Comparison of ENCODE assay signal across 8 cellular contexts in genomic region chr11:47400813-47401279, GRCh38. TPM values are rescaled to one million over a fixed set of nuclear protein-coding genes. Genes with fewer than 3 reads are reported as not detected.
DNase-seq lines count a peak whose midpoint lies in the region; ATAC-seq, FAIRE-seq and TF ChIP-seq lines count a peak whose summit lies in the region.

No MANE protein-coding gene starts in this region.

- no peak for FAIRE-seq in frontal cortex (lab: Jason Lieb, UNC)

- ATAC-seq in GM18520 (IDR thresholded peaks at IDR 0.05; ENCODE audit: unreplicated experiment): peak; percentile 80
- ATAC-seq in HG02610 (IDR thresholded peaks at IDR 0.05; ENCODE audit: unreplicated experiment): peak; percentile 69
- peak; percentile 44 for ATAC-seq in foreskin keratinocyte

- H3K36me3 ChIP-seq in skeletal muscle satellite cell (ENCODE audit: insufficient read depth, low read length): no peaks in the 10 kb centered on the region

- peak overlapping the region; percentile 44 for H3K4me2 ChIP-seq in skeletal muscle satellite cell (ENCODE audit: low read length)

- no peak overlapping the region for H3K27ac ChIP-seq in foreskin keratinocyte

- H3K27me3 ChIP-seq in foreskin keratinocyte (no peaks in the 10 kb centered on the region), skeletal muscle satellite cell (ENCODE audit: control insufficient read depth, insufficient read depth, low read length) (no peaks in the 10 kb centered on the region)

- no peak for TF ChIP-seq CTCF in foreskin keratinocyte (conservative IDR thresholded peaks at IDR 0.05)

- H3K9ac ChIP-seq in skeletal muscle satellite cell (ENCODE audit: low read depth, low read length): no peak overlapping the region

- H3K4me1 ChIP-seq in foreskin keratinocyte (peaks cover 5% of the 10 kb centered on the region), skeletal muscle satellite cell (ENCODE audit: control insufficient read depth, insufficient read depth, low read length) (peaks cover 8% of the 10 kb centered on the region)

- no peak overlapping the region for H3K4me3 ChIP-seq in skeletal muscle satellite cell (ENCODE audit: low read length)

- no peaks in the 10 kb centered on the region for H3K9me3 ChIP-seq in skeletal muscle satellite cell (replicated peaks; ENCODE audit: low read length)

- DNase-seq in foreskin keratinocyte (peak in 1 of 2 donors; percentile 55), NCI-H82 (lab: John Stamatoyannopoulos, UW) (no peak), hypothalamus (lab: John Stamatoyannopoulos, UW) (no peak), frontal cortex (ENCODE audit: low spot score in 2 of 2) (no peak)

TF ChIP-seq in PFSK-1, 5 proteins besides CTCF, POLR2A, EP300 and RAD21:
- TF ChIP-seq REST (IDR thresholded peaks at IDR 0.05; ENCODE audit: insufficient read depth in 1 of 2, low read depth in 2 of 2, low read length in 2 of 2) (peak; percentile 56 to 70; a peak in 2 of 4 replicates), POLR2AphosphoS5 (IDR thresholded peaks at IDR 0.05; ENCODE audit: low read depth, low read length) (no peak)

RNA-seq across cellular contexts. Expression of gene SLC39A13, which starts 7.5 kb away (rescaled TPM):
- polyA plus RNA-seq in PFSK-1 (2012; ENCODE audit: insufficient read length, low read depth): 50.2 TPM
- 48.2 and 58.1 TPM in 2 replicates for total RNA-seq in foreskin keratinocyte
- 64.6 and 70.8 TPM in 2 replicates for polyA plus RNA-seq in foreskin keratinocyte
- 54.8 and 58.1 TPM in 2 replicates for total RNA-seq in skeletal muscle satellite cell (2012; rRNA removed)
- 8.6 TPM for total RNA-seq in frontal cortex

RNA-seq across cellular contexts. Expression of gene SPI1, which starts 22.5 kb away (rescaled TPM):
- not detected for polyA plus RNA-seq in PFSK-1 (2012; ENCODE audit: insufficient read length, low read depth)
- total RNA-seq in foreskin keratinocyte (not detected in 2 replicates), frontal cortex (1.2 TPM)
- not detected in 2 replicates for polyA plus RNA-seq in foreskin keratinocyte
- total RNA-seq in skeletal muscle satellite cell (2012; rRNA removed): not detected in 2 replicates

RNA-seq across cellular contexts. Expression of gene PSMC3, which starts 25.4 kb away (rescaled TPM):
- polyA plus RNA-seq in PFSK-1 (2012; ENCODE audit: insufficient read length, low read depth): 244 TPM
- total RNA-seq in foreskin keratinocyte (209 and 242 TPM in 2 replicates), frontal cortex (104 TPM)
- polyA plus RNA-seq in foreskin keratinocyte: 249 and 296 TPM in 2 replicates
- 162 and 194 TPM in 2 replicates for total RNA-seq in skeletal muscle satellite cell (2012; rRNA removed)

RNA-seq across cellular contexts. Expression of gene RAPSN, which starts 48.1 kb away (rescaled TPM):
- 0.36 TPM for polyA plus RNA-seq in PFSK-1 (2012; ENCODE audit: insufficient read length, low read depth)
- total RNA-seq in foreskin keratinocyte (0.14 and 0.18 TPM in 2 replicates), frontal cortex (not detected)
- 0.10 and 0.32 TPM in 2 replicates for polyA plus RNA-seq in foreskin keratinocyte
- total RNA-seq in skeletal muscle satellite cell (2012; rRNA removed): 0.76 and 10.3 TPM in 2 replicates

RNA-seq across cellular contexts. Expression of gene MYBPC3, which starts 48.3 kb away (rescaled TPM):
- not detected for polyA plus RNA-seq in PFSK-1 (2012; ENCODE audit: insufficient read length, low read depth)
- not detected in 2 replicates for total RNA-seq in foreskin keratinocyte
- polyA plus RNA-seq in foreskin keratinocyte: not detected in 2 replicates
- total RNA-seq in skeletal muscle satellite cell (2012; rRNA removed): not detected in 2 replicates
- not detected for total RNA-seq in frontal cortex
